Comparison of ENCODE assay signal across 7 cellular contexts in genomic region chr22:46274381-46274780, GRCh38. TPM values are rescaled to one million over a fixed set of nuclear protein-coding genes. Genes with fewer than 3 reads are reported as not detected.
"Had no signal": no experiment of that assay in that cellular context is flagged by ENCODE, and none has a peak within 500 bp of the region (broad histone marks: within the 10 kb centered on the region; RNA-seq: fewer than 3 reads in every experiment).

No MANE protein-coding gene starts in this region.

- H3K4me3 ChIP-seq: GM23338, K562 had no signal

- ATAC-seq: GM23338, K562 had no signal

- H3K27ac ChIP-seq: HL-60 had no signal

- DNase-seq: H9, HCEC 1CT, IMR-90 had no signal

RNA-seq across cellular contexts. Expression of gene PKDREJ, which starts 11.2 kb away (rescaled TPM):
- total RNA-seq: GM23338, HT1080, IMR-90, K562 had no signal
